In genomic region chr19:58475714-58476497, GRCh38 we compare ENCODE assay signal across 8 cellular contexts. TPM values are rescaled to one million over a fixed set of nuclear protein-coding genes. Genes with fewer than 3 reads are reported as not detected.
DNase-seq lines count a peak whose midpoint lies in the region; ATAC-seq, FAIRE-seq and TF ChIP-seq lines count a peak whose summit lies in the region.

Gene ZNF446 (plus strand): TSS chr19:58476352. CDS start chr19:58477219, 867 bp downstream.

- H3K4me3 ChIP-seq in adipocyte (ENCODE audit: low read length) = peak within 1 kb of the TSS; percentile 89
- H3K4me3 ChIP-seq in cardiac muscle cell = peak within 1 kb of the TSS; percentile 66
- peak within 1 kb of the TSS; percentile 32 to 67 (median 63) for H3K4me3 ChIP-seq in pancreas
- peak within 1 kb of the TSS; percentile 59 to 67 for H3K4me3 ChIP-seq in tibial artery

- intact Hi-C loops in pancreas (cut with DNase I) (no loop called here), tibial artery (cut with DNase I; ENCODE audit: low total_unique reads) (loop anchor here (5.0 kb wide), 1 partner anchor 41 kb away; the partner anchor contains the start of gene ZBTB45)

- ATAC-seq in HG02798 (IDR thresholded peaks at IDR 0.05; ENCODE audit: poor library complexity, unreplicated experiment) (peak; percentile 86), pancreas (peak; percentile 92 to 95 (median 92))

- WGBS in pancreas, 2 donors = 0 to 1% methylated on average over 61 to 64 of the region's 64 CpGs

- TF ChIP-seq CTCF in cardiac muscle cell (IDR thresholded peaks at IDR 0.05; ENCODE audit: low read depth, low read length) (no peak), pancreas (IDR thresholded peaks at IDR 0.05) (no peak), tibial artery (IDR thresholded peaks at IDR 0.05) (peak in 1 of 2 experiments; percentile 11)

- H3K27ac ChIP-seq in cardiac muscle cell = peak within 1 kb of the TSS; percentile 89
- H3K27ac ChIP-seq in pancreas = peak within 1 kb of the TSS; percentile 84 to 89 (median 86)
- H3K27ac ChIP-seq in tibial artery = peak within 1 kb of the TSS; percentile 87 to 92

- peak; percentile 100 for FAIRE-seq in GM12891 (lab: Jason Lieb, UNC)
- FAIRE-seq in pancreas (lab: Jason Lieb, UNC) = peak; percentile 85

- peak within 1 kb of the TSS; percentile 92 for H3K9ac ChIP-seq in adipocyte (ENCODE audit: low read length)

- DNase-seq in GM12891 (ENCODE audit: insufficient read length, low spot score) (peak; percentile 97), NCI-H1417 treated with DMSO at 0.1 percent for 48 hours (lab: John Stamatoyannopoulos, UW) (peak; percentile 80), SW 1271 (lab: John Stamatoyannopoulos, UW) (peak; percentile 84 to 93), adipocyte (ENCODE audit: low read depth) (peak; percentile 95), cardiac muscle cell (ENCODE audit: low read depth in 1 of 2, low spot score in 1 of 2) (peak; percentile 97 to 99), pancreas (peak; percentile 92 to 97 (median 95)), tibial artery (peak; percentile 99)

- H3K9me3 ChIP-seq in adipocyte (ENCODE audit: control insufficient read depth, low read length) (no peaks in the 10 kb centered on the region), cardiac muscle cell (ENCODE audit: low read depth) (no peaks in the 10 kb centered on the region), pancreas (no peaks in the 10 kb centered on the region), tibial artery (no peaks in the 10 kb centered on the region)

- H3K27me3 ChIP-seq in adipocyte (replicated peaks; ENCODE audit: control insufficient read depth, insufficient read depth, low read length) = no peaks in the 10 kb centered on the region
- no peaks in the 10 kb centered on the region for H3K27me3 ChIP-seq in cardiac muscle cell
- no peaks in the 10 kb centered on the region for H3K27me3 ChIP-seq in pancreas
- no peaks in the 10 kb centered on the region for H3K27me3 ChIP-seq in tibial artery

- H3K36me3 ChIP-seq in adipocyte (ENCODE audit: control insufficient read depth, insufficient read depth, low read length, severe bottlenecking) = peaks cover 17% of the 10 kb centered on the region
- peaks cover 17% of the 10 kb centered on the region for H3K36me3 ChIP-seq in cardiac muscle cell
- peaks cover 0 to 16% (median 8%) of the 10 kb centered on the region in 3 donors for H3K36me3 ChIP-seq in pancreas
- H3K36me3 ChIP-seq in tibial artery = peaks cover 10 to 64% (median 32%) of the 10 kb centered on the region in 3 donors

- peak; percentile 60 for TF ChIP-seq POLR2A in GM12891 (IDR thresholded peaks at IDR 0.05; ENCODE audit: low read depth, low read length)

- peaks cover 22% of the 10 kb centered on the region for H3K4me1 ChIP-seq in adipocyte (ENCODE audit: control insufficient read depth, insufficient read depth, low read length)
- H3K4me1 ChIP-seq in cardiac muscle cell (ENCODE audit: low read depth) = peaks cover 10% of the 10 kb centered on the region
- peaks cover 0 to 10% (median 0%) of the 10 kb centered on the region in 3 donors for H3K4me1 ChIP-seq in pancreas
- peaks cover 0 to 24% (median 17%) of the 10 kb centered on the region in 4 donors for H3K4me1 ChIP-seq in tibial artery

TF ChIP-seq in GM12891, 5 proteins besides CTCF, POLR2A, EP300 and RAD21:
- no peak for TF ChIP-seq SPI1 (IDR thresholded peaks at IDR 0.05; ENCODE audit: low read depth, low read length)
- TF ChIP-seq TAF1 (IDR thresholded peaks at IDR 0.05; ENCODE audit: low read depth, low read length) = 0 out of 2 replicates have a peak, but pooled peaks have one; percentile 2
- peak; percentile 85 for TF ChIP-seq PAX5 (IDR thresholded peaks at IDR 0.05; ENCODE audit: insufficient read depth, low read length, severe bottlenecking)
- peak; percentile 60 for TF ChIP-seq POLR2AphosphoS5 (IDR thresholded peaks at IDR 0.05; ENCODE audit: low read depth, low read length)
- TF ChIP-seq POU2F2 (IDR thresholded peaks at IDR 0.05; ENCODE audit: low read depth, low read length) = no peak

RNA-seq across cellular contexts. Expression of gene ZNF446, which starts in this region (rescaled TPM):
- polyA plus RNA-seq in GM12891 (2012; ENCODE audit: low read depth, missing spikeins) = 6.1 TPM
- 29.0 and 41.1 TPM in 2 replicates for total RNA-seq in cardiac muscle cell
- 16.3 and 20.5 TPM in 2 replicates for polyA plus RNA-seq in cardiac muscle cell
- 1 to 10 TPM; 4.4 to 6.6 (median 5.1) TPM for total RNA-seq in pancreas
- polyA plus RNA-seq in pancreas = 10 to 100 TPM; 19.9 to 23.6 TPM

Comparison
In these comparisons a context has a peak if more than half of its experiments do, and no peak if none do; other contexts are left out.
1. Peak in every context shown above with its lines: DNase-seq, ATAC-seq, H3K4me3 ChIP-seq and H3K27ac ChIP-seq.